ENCODE assay signal across 1 cellular context in genomic region chr13:40611635-40612422, GRCh38.
TF ChIP-seq lines count a peak whose summit lies in the region.

No MANE protein-coding gene starts in this region.

TF ChIP-seq in HEK293, 187 proteins besides CTCF, POLR2A, EP300 and RAD21 (continued from another document):
- peak; percentile 32; the same call in 1 of the 2 replicates for TF ChIP-seq PRDM10 (tag by site-specific recombination; IDR thresholded peaks at IDR 0.05)
- TF ChIP-seq GLIS1 (tag by site-specific recombination; IDR thresholded peaks at IDR 0.05): peak; percentile 80
- no peak for TF ChIP-seq GLIS2 (tag by site-specific recombination; IDR thresholded peaks at IDR 0.05)
- no peak for TF ChIP-seq ZXDB (tag by site-specific recombination; IDR thresholded peaks at IDR 0.05)
- peak; percentile 62 for TF ChIP-seq PRDM6 (tag by site-specific recombination; IDR thresholded peaks at IDR 0.05)
TF ChIP-seq in HEK293: peak in this region for 12.
